In genomic region chr4:20618729-20619128, GRCh38 we compare ENCODE assay signal across 1 cellular context.
TF ChIP-seq lines count a peak whose summit lies in the region.

No MANE protein-coding gene starts in this region.

TF ChIP-seq in GM23338, 12 proteins besides CTCF, POLR2A, EP300 and RAD21 (continued from another document):
- TF ChIP-seq, protein P1, sequence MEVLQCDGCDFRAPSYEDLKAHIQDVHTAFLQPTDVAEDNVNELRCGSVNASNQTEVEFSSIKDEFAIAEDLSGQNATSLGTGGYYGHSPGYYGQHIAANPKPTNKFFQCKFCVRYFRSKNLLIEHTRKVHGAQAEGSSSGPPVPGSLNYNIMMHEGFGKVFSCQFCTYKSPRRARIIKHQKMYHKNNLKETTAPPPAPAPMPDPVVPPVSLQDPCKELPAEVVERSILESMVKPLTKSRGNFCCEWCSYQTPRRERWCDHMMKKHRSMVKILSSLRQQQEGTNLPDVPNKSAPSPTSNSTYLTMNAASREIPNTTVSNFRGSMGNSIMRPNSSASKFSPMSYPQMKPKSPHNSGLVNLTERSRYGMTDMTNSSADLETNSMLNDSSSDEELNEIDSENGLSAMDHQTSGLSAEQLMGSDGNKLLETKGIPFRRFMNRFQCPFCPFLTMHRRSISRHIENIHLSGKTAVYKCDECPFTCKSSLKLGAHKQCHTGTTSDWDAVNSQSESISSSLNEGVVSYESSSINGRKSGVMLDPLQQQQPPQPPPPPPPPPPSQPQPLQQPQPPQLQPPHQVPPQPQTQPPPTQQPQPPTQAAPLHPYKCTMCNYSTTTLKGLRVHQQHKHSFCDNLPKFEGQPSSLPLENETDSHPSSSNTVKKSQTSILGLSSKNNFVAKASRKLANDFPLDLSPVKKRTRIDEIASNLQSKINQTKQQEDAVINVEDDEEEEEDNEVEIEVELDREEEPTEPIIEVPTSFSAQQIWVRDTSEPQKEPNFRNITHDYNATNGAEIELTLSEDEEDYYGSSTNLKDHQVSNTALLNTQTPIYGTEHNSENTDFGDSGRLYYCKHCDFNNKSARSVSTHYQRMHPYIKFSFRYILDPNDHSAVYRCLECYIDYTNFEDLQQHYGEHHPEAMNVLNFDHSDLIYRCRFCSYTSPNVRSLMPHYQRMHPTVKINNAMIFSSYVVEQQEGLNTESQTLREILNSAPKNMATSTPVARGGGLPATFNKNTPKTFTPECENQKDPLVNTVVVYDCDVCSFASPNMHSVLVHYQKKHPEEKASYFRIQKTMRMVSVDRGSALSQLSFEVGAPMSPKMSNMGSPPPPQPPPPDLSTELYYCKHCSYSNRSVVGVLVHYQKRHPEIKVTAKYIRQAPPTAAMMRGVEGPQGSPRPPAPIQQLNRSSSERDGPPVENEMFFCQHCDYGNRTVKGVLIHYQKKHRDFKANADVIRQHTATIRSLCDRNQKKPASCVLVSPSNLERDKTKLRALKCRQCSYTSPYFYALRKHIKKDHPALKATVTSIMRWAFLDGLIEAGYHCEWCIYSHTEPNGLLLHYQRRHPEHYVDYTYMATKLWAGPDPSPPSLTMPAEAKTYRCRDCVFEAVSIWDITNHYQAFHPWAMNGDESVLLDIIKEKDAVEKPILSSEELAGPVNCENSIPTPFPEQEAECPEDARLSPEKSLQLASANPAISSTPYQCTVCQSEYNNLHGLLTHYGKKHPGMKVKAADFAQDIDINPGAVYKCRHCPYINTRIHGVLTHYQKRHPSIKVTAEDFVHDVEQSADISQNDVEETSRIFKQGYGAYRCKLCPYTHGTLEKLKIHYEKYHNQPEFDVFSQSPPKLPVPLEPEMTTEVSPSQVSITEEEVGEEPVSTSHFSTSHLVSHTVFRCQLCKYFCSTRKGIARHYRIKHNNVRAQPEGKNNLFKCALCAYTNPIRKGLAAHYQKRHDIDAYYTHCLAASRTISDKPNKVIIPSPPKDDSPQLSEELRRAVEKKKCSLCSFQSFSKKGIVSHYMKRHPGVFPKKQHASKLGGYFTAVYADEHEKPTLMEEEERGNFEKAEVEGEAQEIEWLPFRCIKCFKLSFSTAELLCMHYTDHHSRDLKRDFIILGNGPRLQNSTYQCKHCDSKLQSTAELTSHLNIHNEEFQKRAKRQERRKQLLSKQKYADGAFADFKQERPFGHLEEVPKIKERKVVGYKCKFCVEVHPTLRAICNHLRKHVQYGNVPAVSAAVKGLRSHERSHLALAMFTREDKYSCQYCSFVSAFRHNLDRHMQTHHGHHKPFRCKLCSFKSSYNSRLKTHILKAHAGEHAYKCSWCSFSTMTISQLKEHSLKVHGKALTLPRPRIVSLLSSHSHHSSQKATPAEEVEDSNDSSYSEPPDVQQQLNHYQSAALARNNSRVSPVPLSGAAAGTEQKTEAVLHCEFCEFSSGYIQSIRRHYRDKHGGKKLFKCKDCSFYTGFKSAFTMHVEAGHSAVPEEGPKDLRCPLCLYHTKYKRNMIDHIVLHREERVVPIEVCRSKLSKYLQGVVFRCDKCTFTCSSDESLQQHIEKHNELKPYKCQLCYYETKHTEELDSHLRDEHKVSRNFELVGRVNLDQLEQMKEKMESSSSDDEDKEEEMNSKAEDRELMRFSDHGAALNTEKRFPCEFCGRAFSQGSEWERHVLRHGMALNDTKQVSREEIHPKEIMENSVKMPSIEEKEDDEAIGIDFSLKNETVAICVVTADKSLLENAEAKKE (CRISPR knock-in tag; IDR thresholded peaks at IDR 0.05), result no peak
- no peak for TF ChIP-seq NANOG (IDR thresholded peaks at IDR 0.05; ENCODE audit: borderline replicate concordance)
- TF ChIP-seq CREB1 (CRISPR knock-in tag; IDR thresholded peaks at IDR 0.05; ENCODE audit: low read depth), result no peak
- no peak for TF ChIP-seq EZH2 (IDR thresholded peaks at IDR 0.05; ENCODE audit: low read depth, unreplicated experiment)
- TF ChIP-seq, protein P2, sequence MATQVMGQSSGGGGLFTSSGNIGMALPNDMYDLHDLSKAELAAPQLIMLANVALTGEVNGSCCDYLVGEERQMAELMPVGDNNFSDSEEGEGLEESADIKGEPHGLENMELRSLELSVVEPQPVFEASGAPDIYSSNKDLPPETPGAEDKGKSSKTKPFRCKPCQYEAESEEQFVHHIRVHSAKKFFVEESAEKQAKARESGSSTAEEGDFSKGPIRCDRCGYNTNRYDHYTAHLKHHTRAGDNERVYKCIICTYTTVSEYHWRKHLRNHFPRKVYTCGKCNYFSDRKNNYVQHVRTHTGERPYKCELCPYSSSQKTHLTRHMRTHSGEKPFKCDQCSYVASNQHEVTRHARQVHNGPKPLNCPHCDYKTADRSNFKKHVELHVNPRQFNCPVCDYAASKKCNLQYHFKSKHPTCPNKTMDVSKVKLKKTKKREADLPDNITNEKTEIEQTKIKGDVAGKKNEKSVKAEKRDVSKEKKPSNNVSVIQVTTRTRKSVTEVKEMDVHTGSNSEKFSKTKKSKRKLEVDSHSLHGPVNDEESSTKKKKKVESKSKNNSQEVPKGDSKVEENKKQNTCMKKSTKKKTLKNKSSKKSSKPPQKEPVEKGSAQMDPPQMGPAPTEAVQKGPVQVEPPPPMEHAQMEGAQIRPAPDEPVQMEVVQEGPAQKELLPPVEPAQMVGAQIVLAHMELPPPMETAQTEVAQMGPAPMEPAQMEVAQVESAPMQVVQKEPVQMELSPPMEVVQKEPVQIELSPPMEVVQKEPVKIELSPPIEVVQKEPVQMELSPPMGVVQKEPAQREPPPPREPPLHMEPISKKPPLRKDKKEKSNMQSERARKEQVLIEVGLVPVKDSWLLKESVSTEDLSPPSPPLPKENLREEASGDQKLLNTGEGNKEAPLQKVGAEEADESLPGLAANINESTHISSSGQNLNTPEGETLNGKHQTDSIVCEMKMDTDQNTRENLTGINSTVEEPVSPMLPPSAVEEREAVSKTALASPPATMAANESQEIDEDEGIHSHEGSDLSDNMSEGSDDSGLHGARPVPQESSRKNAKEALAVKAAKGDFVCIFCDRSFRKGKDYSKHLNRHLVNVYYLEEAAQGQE (IDR thresholded peaks at IDR 0.05; ENCODE audit: unreplicated experiment), result no peak
- TF ChIP-seq, protein P3, sequence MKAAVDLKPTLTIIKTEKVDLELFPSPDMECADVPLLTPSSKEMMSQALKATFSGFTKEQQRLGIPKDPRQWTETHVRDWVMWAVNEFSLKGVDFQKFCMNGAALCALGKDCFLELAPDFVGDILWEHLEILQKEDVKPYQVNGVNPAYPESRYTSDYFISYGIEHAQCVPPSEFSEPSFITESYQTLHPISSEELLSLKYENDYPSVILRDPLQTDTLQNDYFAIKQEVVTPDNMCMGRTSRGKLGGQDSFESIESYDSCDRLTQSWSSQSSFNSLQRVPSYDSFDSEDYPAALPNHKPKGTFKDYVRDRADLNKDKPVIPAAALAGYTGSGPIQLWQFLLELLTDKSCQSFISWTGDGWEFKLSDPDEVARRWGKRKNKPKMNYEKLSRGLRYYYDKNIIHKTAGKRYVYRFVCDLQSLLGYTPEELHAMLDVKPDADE (IDR thresholded peaks at IDR 0.05), result no peak
- TF ChIP-seq STAT1 (IDR thresholded peaks at IDR 0.05; ENCODE audit: unreplicated experiment), result no peak
- TF ChIP-seq JUNB (IDR thresholded peaks at IDR 0.05; ENCODE audit: unreplicated experiment), result no peak
- no peak for TF ChIP-seq ZNF331 (CRISPR knock-in tag; IDR thresholded peaks at IDR 0.05; ENCODE audit: low read depth)
